Comparison of ENCODE assay signal across 23 cellular contexts in genomic region chr1:243440406-243440805, GRCh38.
DNase-seq lines count a peak whose midpoint lies in the region; ATAC-seq and TF ChIP-seq lines count a peak whose summit lies in the region.
"Had no signal": no experiment of that assay in that cellular context is flagged by ENCODE, and none has a peak within 500 bp of the region (broad histone marks: within the 10 kb centered on the region; RNA-seq: fewer than 3 reads in every experiment).

No MANE protein-coding gene starts in this region.

- no peaks in the 10 kb centered on the region for H3K9me2 ChIP-seq in GM23338 (ENCODE audit: insufficient read depth)

- H3K27ac ChIP-seq in GM23338 (ENCODE audit: low read depth) (peak overlapping the region; percentile 2), psoas muscle (no peak overlapping the region)
- H3K27ac ChIP-seq: A549; BLaER1 treated with 17β-estradiol and CSF1 and Interleukin-3, amounts not matched to agents 10 nM and 100 nM; GM23248; Peyer's patch; SK-N-MC had no signal

- H3K27me3 ChIP-seq in GM23338 (ENCODE audit: insufficient read depth) (no peaks in the 10 kb centered on the region), psoas muscle (ENCODE audit: insufficient read depth in 3 of 3, low read length in 2 of 3) (no peaks in the 10 kb centered on the region)
- H3K27me3 ChIP-seq: BLaER1 treated with 17β-estradiol and CSF1 and Interleukin-3, amounts not matched to agents 10 nM and 100 nM; Peyer's patch had no signal

- WGBS in psoas muscle, 3 donors: 78 to 96% (median 78%) methylated on average over 2 of the region's 2 CpGs

- H3K4me2 ChIP-seq in GM23338: no peak overlapping the region
- H3K4me2 ChIP-seq: A549; BLaER1 treated with 17β-estradiol and CSF1 and Interleukin-3, amounts not matched to agents 10 nM and 100 nM had no signal

- H3K36me3 Mint-ChIP-seq in GM23338 (ENCODE audit: low read depth) (no peaks in the 10 kb centered on the region), brain (peaks cover 9% of the 10 kb centered on the region)

- TF ChIP-seq CTCF in GM23338 (conservative IDR thresholded peaks at IDR 0.05; ENCODE audit: low read depth in 2 of 2) (no peak), brain (conservative IDR thresholded peaks at IDR 0.05) (no peak), psoas muscle (IDR thresholded peaks at IDR 0.05) (no peak)

- H3K79me2 ChIP-seq in GM23338 (replicated peaks; ENCODE audit: insufficient read depth): no peaks in the 10 kb centered on the region

- H3K4me1 Mint-ChIP-seq in GM23338 (peaks cover 28% of the 10 kb centered on the region), brain (peaks cover 38% of the 10 kb centered on the region)

- peak; percentile 76 for ATAC-seq in GM23338
- no peak for ATAC-seq in GM21515 (IDR thresholded peaks at IDR 0.05; ENCODE audit: unreplicated experiment)
- no peak for ATAC-seq in HG03342 (IDR thresholded peaks at IDR 0.05; ENCODE audit: unreplicated experiment)
- no peak for ATAC-seq in psoas muscle
- ATAC-seq: A549; CD8-positive, alpha-beta T cell; HepG2; Right ventricle myocardium inferior had no signal

- H3K4me3 Mint-ChIP-seq in GM23338 (no peak overlapping the region), brain (peak overlapping the region in 2 of 5 experiments; percentile 5 to 35)
- H3K4me3 Mint-ChIP-seq: CD8-positive, alpha-beta T cell had no signal

- no peaks in the 10 kb centered on the region for H3K36me3 ChIP-seq in GM23338 (ENCODE audit: insufficient read depth)
- H3K36me3 ChIP-seq in psoas muscle (ENCODE audit: insufficient read depth in 1 of 2, low read depth in 1 of 2): no peaks in the 10 kb centered on the region
- H3K36me3 ChIP-seq: Peyer's patch had no signal

- H3K27ac Mint-ChIP-seq in GM23338: peak overlapping the region; percentile 3
- H3K27ac Mint-ChIP-seq in brain: peak overlapping the region; percentile 9 to 76 (median 13)
- H3K27ac Mint-ChIP-seq: CD8-positive, alpha-beta T cell had no signal

- no peaks in the 10 kb centered on the region for H4K20me1 ChIP-seq in GM23338 (replicated peaks; ENCODE audit: insufficient read depth)

- no peaks in the 10 kb centered on the region for H3F3A ChIP-seq in GM23338 (replicated peaks; ENCODE audit: low read depth)

- H3K4me3 ChIP-seq in GM23338 (no peak overlapping the region), psoas muscle (no peak overlapping the region)
- H3K4me3 ChIP-seq: A549; BLaER1 treated with 17β-estradiol and CSF1 and Interleukin-3, amounts not matched to agents 10 nM and 100 nM; GM23248; Peyer's patch; SK-N-MC had no signal

- H2AFZ ChIP-seq in GM23338: no peak overlapping the region
- H2AFZ ChIP-seq: GM23248 had no signal

- H3K27me3 Mint-ChIP-seq in GM23338 (ENCODE audit: insufficient read depth, low read depth, poor library complexity) (no peaks in the 10 kb centered on the region), brain (no peaks in the 10 kb centered on the region)

- H3K4me1 ChIP-seq in GM23338 (ENCODE audit: insufficient read depth) (peaks cover 8% of the 10 kb centered on the region), psoas muscle (peaks cover 13% of the 10 kb centered on the region)
- H3K4me1 ChIP-seq: A549, Peyer's patch had no signal

- H3K9me3 Mint-ChIP-seq in GM23338 (no peaks in the 10 kb centered on the region), brain (no peaks in the 10 kb centered on the region)
- H3K9me3 Mint-ChIP-seq: CD8-positive, alpha-beta T cell had no signal

- no peaks in the 10 kb centered on the region for H3K9me3 ChIP-seq in psoas muscle
- H3K9me3 ChIP-seq: A549; BLaER1 treated with 17β-estradiol and CSF1 and Interleukin-3, amounts not matched to agents 10 nM and 100 nM; Peyer's patch had no signal

- DNase-seq in GM23338 (ENCODE audit: low spot score): peak; percentile 56
- DNase-seq in NCI-H226: peak; percentile 6
- peak; percentile 20 for DNase-seq in iPS-NIHi7 (ENCODE audit: extremely low spot score)
- DNase-seq in activated T-cell treated with anti-CD3 and anti-CD28 coated beads, Interleukin-2, amount 50 U/mL, for 48 hours: no peak
- DNase-seq in psoas muscle: no peak
- DNase-seq: Calu3; CD8-positive, alpha-beta T cell; GM23248; KBM-7; NCI-H1105 treated with DMSO at 0.1 percent for 48 hours; NCI-H1930; NCI-H2171; NCI-H446; NCI-H526 treated with DMSO at 0.1 percent for 48 hours; Peyer's patch had no signal

- intact Hi-C loops in psoas muscle (cut with DNase I): no loop called here

TF ChIP-seq in GM23338, 12 proteins besides CTCF, POLR2A, EP300 and RAD21:
- TF ChIP-seq JUNB (IDR thresholded peaks at IDR 0.05; ENCODE audit: unreplicated experiment) (no peak), REST (IDR thresholded peaks at IDR 0.05; ENCODE audit: unreplicated experiment) (no peak), EZH2phosphoT487 (IDR thresholded peaks at IDR 0.05; ENCODE audit: unreplicated experiment) (no peak), STAT1 (IDR thresholded peaks at IDR 0.05; ENCODE audit: unreplicated experiment) (no peak), CREB1 (CRISPR knock-in tag; IDR thresholded peaks at IDR 0.05; ENCODE audit: low read depth) (no peak), ZNF331 (CRISPR knock-in tag; IDR thresholded peaks at IDR 0.05; ENCODE audit: low read depth) (no peak), EZH2 (IDR thresholded peaks at IDR 0.05; ENCODE audit: low read depth, unreplicated experiment) (no peak), POLR2AphosphoS5 (IDR thresholded peaks at IDR 0.05; ENCODE audit: low read depth) (no peak), NANOG (IDR thresholded peaks at IDR 0.05; ENCODE audit: borderline replicate concordance) (no peak)

Comparison
In these comparisons a context has a peak if more than half of its experiments do, and no peak if none do; other contexts are left out.
1. DNase-seq: peak in GM23338 (single experiment), NCI-H226 (single experiment) and iPS-NIHi7 (single experiment); none in activated T-cell treated with anti-CD3 and anti-CD28 coated beads, Interleukin-2, amount 50 U/mL, for 48 hours (0 of 2) and psoas muscle (0 of 2).